ENCODE assay signal across 23 cellular contexts in the genomic region with DNA sequence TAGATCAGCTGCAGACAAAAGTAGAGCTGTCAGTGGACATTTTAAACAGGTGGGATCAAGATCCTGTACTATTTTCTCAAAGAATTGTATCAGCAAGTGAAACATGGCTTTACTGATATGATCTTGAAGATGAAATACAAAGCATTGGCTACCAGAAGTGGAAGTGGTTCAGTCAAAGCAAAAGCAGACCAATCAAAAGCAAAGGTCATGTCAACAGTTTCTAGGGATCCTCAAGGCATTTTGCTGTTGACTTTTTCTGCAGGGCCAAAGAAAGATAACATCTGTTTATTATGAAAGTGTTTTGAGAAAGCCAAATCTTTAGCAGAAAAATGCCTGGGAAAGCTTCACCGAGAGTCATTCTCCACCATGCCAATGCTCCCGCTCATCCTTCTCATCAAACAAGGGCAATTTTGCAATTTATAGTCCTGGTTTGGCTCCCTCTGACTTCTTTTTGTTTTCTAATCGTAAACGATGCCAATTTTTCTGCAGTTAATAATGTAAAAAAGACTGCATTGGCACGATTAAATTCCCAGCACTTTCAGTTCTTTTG.
"Had no signal": no experiment of that assay in that cellular context is flagged by ENCODE, and none has a peak within 500 bp of the region (broad histone marks: within the 10 kb centered on the region; RNA-seq: fewer than 3 reads in every experiment).

No MANE protein-coding gene starts in this region.

- H3K27me3 Mint-ChIP-seq: dendritic cell treated with granulocyte-macrophage colony-stimulating factor and Interleukin-4, amounts not matched to agents 40 ng/mL and 50 ng/mL, for 4 days; progenitor cell of endocrine pancreas had no signal

- H3K36me3 Mint-ChIP-seq: mesothelial cell of epicardium had no signal

- FAIRE-seq: endothelial cell of umbilical vein, kidney, small intestine had no signal

- DNase-seq: activated CD4-positive, alpha-beta T cell treated with anti-CD3 and anti-CD28 coated beads, Interleukin-2, amount 50 U/mL, for 4 hours; activated effector memory CD4-positive, alpha-beta T cell treated with anti-CD3 and anti-CD28 coated beads, Interleukin-2, amount 50 U/mL, for 16 hours; activated naive CD4-positive, alpha-beta T cell treated with anti-CD3 and anti-CD28 coated beads, Interleukin-2, amount 50 U/mL, for 16 hours; activated T-cell treated with anti-CD3 and anti-CD28 coated beads, Interleukin-2, amount 50 U/mL, for 72 hours; effector CD8-positive, alpha-beta T cell; esophagus squamous epithelium; foreskin melanocyte; glutamatergic neuron; kidney; left lung; nucleus accumbens; small intestine; stimulated activated CD4-positive, alpha-beta T cell treated with anti-CD3 and anti-CD28 coated beads, Interleukin-15, amount 100 ng/mL, for 24 hours; stimulated activated CD4-positive, alpha-beta T cell treated with anti-CD3 and anti-CD28 coated beads, Interleukin-2, amount 100 ng/mL, for 48 hours; stomach had no signal

- H3K4me3 ChIP-seq: ascending aorta, esophagus squamous epithelium, left lung, right atrium auricular region, stomach, thoracic aorta had no signal

- H3K36me3 ChIP-seq: ascending aorta, esophagus squamous epithelium, left lung, right atrium auricular region, stomach, thoracic aorta had no signal

- ATAC-seq: left lung had no signal

- H3K4me1 Mint-ChIP-seq: mesothelial cell of epicardium, nephron had no signal

- H3K27ac Mint-ChIP-seq: activated T-cell treated with anti-CD3 and anti-CD28 coated beads, Interleukin-2, amount 50 U/mL, for 72 hours; dendritic cell treated with granulocyte-macrophage colony-stimulating factor and Interleukin-4, amounts not matched to agents 40 ng/mL and 50 ng/mL, for 4 days; mesothelial cell of epicardium; progenitor cell of endocrine pancreas had no signal

- H3K9me3 ChIP-seq: ascending aorta, esophagus squamous epithelium, left lung, thoracic aorta had no signal

- H3K27me3 ChIP-seq: ascending aorta, esophagus squamous epithelium, left lung, right atrium auricular region, stomach had no signal

- H3K9me3 Mint-ChIP-seq: activated T-cell treated with anti-CD3 and anti-CD28 coated beads, Interleukin-2, amount 50 U/mL, for 72 hours; dendritic cell treated with granulocyte-macrophage colony-stimulating factor and Interleukin-4, amounts not matched to agents 40 ng/mL and 50 ng/mL, for 4 days had no signal

- H3K27ac ChIP-seq: ascending aorta, esophagus squamous epithelium, left lung, right atrium auricular region, stomach, thoracic aorta had no signal

- H3K4me1 ChIP-seq: ascending aorta, esophagus squamous epithelium, left lung, right atrium auricular region had no signal

- H3K4me3 Mint-ChIP-seq: activated T-cell treated with anti-CD3 and anti-CD28 coated beads, Interleukin-2, amount 50 U/mL, for 72 hours; dendritic cell treated with granulocyte-macrophage colony-stimulating factor and Interleukin-4, amounts not matched to agents 40 ng/mL and 50 ng/mL, for 4 days; mesothelial cell of epicardium had no signal
